11 cellular contexts compared by ENCODE assay signal in genomic region chr2:46487667-46488333, GRCh38. TPM values are rescaled to one million over a fixed set of nuclear protein-coding genes. Genes with fewer than 3 reads are reported as not detected.
DNase-seq lines count a peak whose midpoint lies in the region; ATAC-seq and TF ChIP-seq lines count a peak whose summit lies in the region.
"Had no signal": no experiment of that assay in that cellular context is flagged by ENCODE, and none has a peak within 500 bp of the region (broad histone marks: within the 10 kb centered on the region; RNA-seq: fewer than 3 reads in every experiment).

No MANE protein-coding gene starts in this region.

- H3K4me3 Mint-ChIP-seq in progenitor cell of endocrine pancreas (ENCODE audit: low read depth) = no peak overlapping the region

- TF ChIP-seq POLR2A in body of pancreas (IDR thresholded peaks at IDR 0.05) (no peak), tibial nerve (IDR thresholded peaks at IDR 0.05) (no peak)

- no peaks in the 10 kb centered on the region for H3K36me3 Mint-ChIP-seq in progenitor cell of endocrine pancreas (ENCODE audit: insufficient read depth)

- WGBS in body of pancreas, 2 donors = 71 to 72% methylated on average over 8 of the region's 8 CpGs
- WGBS in tibial nerve, 2 donors = 45 to 53% methylated on average over 8 of the region's 8 CpGs

- H3K27me3 ChIP-seq in body of pancreas (no peaks in the 10 kb centered on the region), tibial nerve (no peaks in the 10 kb centered on the region)

- no peaks in the 10 kb centered on the region for H3K9me3 Mint-ChIP-seq in progenitor cell of endocrine pancreas (ENCODE audit: low read depth)

- peaks cover 10% of the 10 kb centered on the region for H3K4me1 ChIP-seq in body of pancreas
- H3K4me1 ChIP-seq in tibial nerve = peaks cover 0 to 44% (median 38%) of the 10 kb centered on the region in 4 donors

- H3K9me3 ChIP-seq in body of pancreas (no peaks in the 10 kb centered on the region), tibial nerve (no peaks in the 10 kb centered on the region)

- TF ChIP-seq EP300 in tibial nerve (IDR thresholded peaks at IDR 0.05) = no peak

- no peak overlapping the region for H3K27ac Mint-ChIP-seq in progenitor cell of endocrine pancreas

- ATAC-seq in body of pancreas = peak; percentile 73

- DNase-seq in HFF-Myc (ENCODE audit: extremely low read depth, low read depth) = peak; percentile 39
- DNase-seq in body of pancreas = peak; percentile 39 to 63 (median 54)
- DNase-seq in kidney tubule cell (ENCODE audit: low spot score) = peak; percentile 75
- peak; percentile 25 to 54 for DNase-seq in tibial nerve (ENCODE audit: low spot score in 2 of 2)
- no peak for DNase-seq in foreskin melanocyte
- DNase-seq in activated gamma-delta T cell (lab: John Stamatoyannopoulos, UW) = no peak
- no peak for DNase-seq in SW 1271 (lab: John Stamatoyannopoulos, UW)
- no peak for DNase-seq in progenitor cell of endocrine pancreas (ENCODE audit: low spot score, unreplicated experiment)
- DNase-seq: activated naive CD4-positive, alpha-beta T cell treated with anti-CD3 and anti-CD28 coated beads, Interleukin-2, amount 50 U/mL, for 16 hours; NCI-H2227 treated with DMSO at 0.1 percent for 48 hours had no signal

- no peaks in the 10 kb centered on the region for H3K4me1 Mint-ChIP-seq in progenitor cell of endocrine pancreas (ENCODE audit: low read depth)

- H3K36me3 ChIP-seq in body of pancreas (replicated peaks in 1 of 2; ENCODE audit: insufficient read depth in 1 of 2, low read depth in 2 of 2) (no peaks in the 10 kb centered on the region), tibial nerve (no peaks in the 10 kb centered on the region)

- H3K27ac ChIP-seq in body of pancreas (no peak overlapping the region), tibial nerve (peak overlapping the region in 3 of 4 donors; percentile 13 to 82 (median 79))

- intact Hi-C loops in body of pancreas (cut with DNase I) = no loop called here

- TF ChIP-seq CTCF in HFF-Myc (IDR thresholded peaks at IDR 0.05; ENCODE audit: low read depth, low read length, missing control alignments) (no peak), body of pancreas (IDR thresholded peaks at IDR 0.05) (no peak), tibial nerve (IDR thresholded peaks at IDR 0.05) (no peak), progenitor cell of endocrine pancreas (IDR thresholded peaks at IDR 0.05; ENCODE audit: unreplicated experiment) (no peak)

- H3K4me3 ChIP-seq in HFF-Myc (replicated peaks; ENCODE audit: low read depth, low read length) (no peak overlapping the region), body of pancreas (no peak overlapping the region), tibial nerve (no peak overlapping the region)
- H3K4me3 ChIP-seq: smooth muscle cell had no signal

- peaks cover 18% of the 10 kb centered on the region for H3K27me3 Mint-ChIP-seq in progenitor cell of endocrine pancreas

RNA-seq across cellular contexts. Expression of gene TMEM247, which starts 8.4 kb away (rescaled TPM):
- not detected for total RNA-seq in body of pancreas
- total RNA-seq in tibial nerve = not detected
- not detected in 2 replicates for total RNA-seq in progenitor cell of endocrine pancreas
- total RNA-seq: smooth muscle cell had no signal

RNA-seq across cellular contexts. Expression of gene RHOQ, which starts 54.5 kb away (rescaled TPM):
- total RNA-seq in body of pancreas (10 to 100 TPM; 36.1 to 46.5 TPM), tibial nerve (100 to 1,000 TPM; 116 to 149 (median 127) TPM), progenitor cell of endocrine pancreas (39.9 and 40.7 TPM in 2 replicates)

RNA-seq across cellular contexts. Expression of gene ATP6V1E2, which starts 54.6 kb away (rescaled TPM):
- 1 to 10 TPM in 1 of 2 donors, under 1 TPM in 1; 0.99 to 2.9 TPM for total RNA-seq in body of pancreas
- total RNA-seq in tibial nerve = 1 to 10 TPM; 1.8 to 9.0 (median 3.9) TPM
- total RNA-seq in progenitor cell of endocrine pancreas = 5.1 and 7.4 TPM in 2 replicates

Comparison
In these comparisons a context has a peak if more than half of its experiments do, and no peak if none do; other contexts are left out.
1. DNase-seq: peak in HFF-Myc (single experiment), body of pancreas (4 of 4), kidney tubule cell (single experiment) and tibial nerve (2 of 2); none in foreskin melanocyte (single experiment), activated gamma-delta T cell (single experiment), SW 1271 (0 of 2) and progenitor cell of endocrine pancreas (single experiment).
2. H3K27ac ChIP-seq: peak in tibial nerve (3 of 4); none in body of pancreas (0 of 4).